Comparison of ENCODE assay signal across 7 cellular contexts in genomic region chr2:197377670-197378069, GRCh38.
"Had no signal": no experiment of that assay in that cellular context is flagged by ENCODE, and none has a peak within 500 bp of the region (broad histone marks: within the 10 kb centered on the region; RNA-seq: fewer than 3 reads in every experiment).

No MANE protein-coding gene starts in this region.

- DNase-seq: cortex of kidney had no signal

- H3K4me1 ChIP-seq: gastrocnemius medialis, neural progenitor cell, thyroid gland, uterus had no signal

- H3K4me3 ChIP-seq: gastrocnemius medialis, neural progenitor cell, pancreas, thyroid gland, uterus had no signal

- H3K36me3 ChIP-seq: gastrocnemius medialis, neural progenitor cell, pancreas, thyroid gland, uterus had no signal

- H3K27ac Mint-ChIP-seq: neural progenitor cell had no signal

- H3K9me3 Mint-ChIP-seq: activated T-cell treated with anti-CD3 and anti-CD28 coated beads, Interleukin-2, amount 50 U/mL, for 4 hours; neural progenitor cell had no signal

- H3K36me3 Mint-ChIP-seq: neural progenitor cell had no signal

- H3K27me3 ChIP-seq: gastrocnemius medialis, neural progenitor cell, pancreas, thyroid gland, uterus had no signal

- H3K27ac ChIP-seq: gastrocnemius medialis, neural progenitor cell, pancreas, thyroid gland had no signal

- H3K9me3 ChIP-seq: gastrocnemius medialis, pancreas, thyroid gland, uterus had no signal

- H3K4me3 Mint-ChIP-seq: activated T-cell treated with anti-CD3 and anti-CD28 coated beads, Interleukin-2, amount 50 U/mL, for 4 hours; neural progenitor cell had no signal
